ENCODE assay signal across 8 cellular contexts in genomic region chr4:86935499-86935832, GRCh38. TPM values are rescaled to one million over a fixed set of nuclear protein-coding genes. Genes with fewer than 3 reads are reported as not detected.
DNase-seq lines count a peak whose midpoint lies in the region; ATAC-seq and TF ChIP-seq lines count a peak whose summit lies in the region.

No MANE protein-coding gene starts in this region.

- no peaks in the 10 kb centered on the region for H3K9me3 ChIP-seq in HUES6 (ENCODE audit: control insufficient read depth, insufficient read depth, low read depth, low read length)
- no peaks in the 10 kb centered on the region for H3K9me3 ChIP-seq in skeletal muscle tissue (ENCODE audit: control insufficient read depth in 3 of 3, low read length in 3 of 3)

- no peaks in the 10 kb centered on the region for H3K36me3 ChIP-seq in HUES6 (ENCODE audit: control insufficient read depth, insufficient read depth, low read length)
- peaks cover 5 to 11% (median 5%) of the 10 kb centered on the region in 3 donors for H3K36me3 ChIP-seq in skeletal muscle tissue (ENCODE audit: control insufficient read depth in 3 of 3, insufficient read depth in 3 of 3, low read length in 3 of 3)

- H3K4me1 ChIP-seq in HUES6 (ENCODE audit: control insufficient read depth, insufficient read depth, low read length) (peaks cover 27% of the 10 kb centered on the region), skeletal muscle tissue (ENCODE audit: control insufficient read depth in 3 of 3, insufficient read depth in 3 of 3, low read length in 3 of 3) (peaks cover 14 to 37% (median 24%) of the 10 kb centered on the region in 3 donors)

- H3K27ac Mint-ChIP-seq in activated naive CD8-positive, alpha-beta T cell treated with anti-CD3 and anti-CD28 coated beads, Interleukin-2, amount 10 ng/mL, durations not matched to agents 7 days and 5 days = peak overlapping the region; percentile 92

- H3K27me3 Mint-ChIP-seq in activated naive CD8-positive, alpha-beta T cell treated with anti-CD3 and anti-CD28 coated beads, Interleukin-2, amount 10 ng/mL, durations not matched to agents 7 days and 5 days = no peaks in the 10 kb centered on the region

- POLR2A ChIA-PET in activated naive CD8-positive, alpha-beta T cell treated with anti-CD3 and anti-CD28 coated beads, Interleukin-2, amount 10 ng/mL, durations not matched to agents 7 days and 5 days (lab: Charles Lee) = interaction anchor here (0.8 to 2.9 kb wide), 8 partner anchors 13 to 183 kb away, joined by 3 to 111 read pairs (median 6); no protein-coding TSS in a partner anchor

- H3K4me1 Mint-ChIP-seq in activated naive CD8-positive, alpha-beta T cell treated with anti-CD3 and anti-CD28 coated beads, Interleukin-2, amount 10 ng/mL, durations not matched to agents 7 days and 5 days = peaks cover 38% of the 10 kb centered on the region

- peak overlapping the region; percentile 91 for H3K4me3 Mint-ChIP-seq in activated naive CD8-positive, alpha-beta T cell treated with anti-CD3 and anti-CD28 coated beads, Interleukin-2, amount 10 ng/mL, durations not matched to agents 7 days and 5 days

- peak overlapping the region; percentile 95 for H3K4me3 ChIP-seq in GM12864 (ENCODE audit: low read depth, low read length)
- H3K4me3 ChIP-seq in HUES6 (ENCODE audit: low read depth, low read length) = peak overlapping the region; percentile 90
- H3K4me3 ChIP-seq in skeletal muscle tissue (ENCODE audit: low read length in 3 of 3) = peak overlapping the region; percentile 91 to 93 (median 92)

- H3K36me3 Mint-ChIP-seq in activated naive CD8-positive, alpha-beta T cell treated with anti-CD3 and anti-CD28 coated beads, Interleukin-2, amount 10 ng/mL, durations not matched to agents 7 days and 5 days = peaks cover 7% of the 10 kb centered on the region

- H3K27me3 ChIP-seq in HUES6 (ENCODE audit: control insufficient read depth, insufficient read depth, low read length) (no peaks in the 10 kb centered on the region), skeletal muscle tissue (ENCODE audit: control insufficient read depth in 3 of 3, insufficient read depth in 3 of 3, low read length in 3 of 3) (no peaks in the 10 kb centered on the region)

- H3K9ac ChIP-seq in HUES6 (ENCODE audit: low read length) (peak overlapping the region; percentile 91), skeletal muscle tissue (ENCODE audit: low read depth in 1 of 3, low read length in 3 of 3) (peak overlapping the region; percentile 88 to 93 (median 92))

- no peak for TF ChIP-seq CTCF in GM12864 (IDR thresholded peaks at IDR 0.05; ENCODE audit: low read depth, low read length, missing control alignments)

- DNase-seq in GM12864 (ENCODE audit: low read depth) (no peak), hepatic stellate cell (ENCODE audit: low spot score) (peak; percentile 17), NCI-H1436 treated with DMSO at 0.1 percent for 48 hours (lab: John Stamatoyannopoulos, UW) (no peak), 8988T (no peak), iPS-NIHi7 (ENCODE audit: extremely low spot score) (no peak)
- DNase-seq in activated naive CD8-positive, alpha-beta T cell treated with anti-CD3 and anti-CD28 coated beads, Interleukin-2, amount 10 ng/mL, durations not matched to agents 7 days and 5 days = no peak

- ATAC-seq in activated naive CD8-positive, alpha-beta T cell treated with anti-CD3 and anti-CD28 coated beads, Interleukin-2, amount 10 ng/mL, durations not matched to agents 7 days and 5 days (ENCODE audit: low read depth) = peak; percentile 13

- H3K27ac ChIP-seq in HUES6 (ENCODE audit: low read depth, low read length) (peak overlapping the region; percentile 91), skeletal muscle tissue (ENCODE audit: low read depth, low read length) (peak overlapping the region; percentile 98)

- no peaks in the 10 kb centered on the region for H3K9me3 Mint-ChIP-seq in activated naive CD8-positive, alpha-beta T cell treated with anti-CD3 and anti-CD28 coated beads, Interleukin-2, amount 10 ng/mL, durations not matched to agents 7 days and 5 days

RNA-seq across cellular contexts. Expression of gene AFF1, which starts 0.7 kb away (rescaled TPM):
- total RNA-seq in activated naive CD8-positive, alpha-beta T cell treated with anti-CD3 and anti-CD28 coated beads, Interleukin-2, amount 10 ng/mL, durations not matched to agents 7 days and 5 days = 10 to 100 TPM; 57.1 to 62.5 TPM
- total RNA-seq in skeletal muscle tissue = 21.9 TPM

RNA-seq across cellular contexts. Expression of gene C4orf36, which starts 43.2 kb away (rescaled TPM):
- under 1 TPM in 1 of 2 experiments, not detected in 1; 0.44 TPM for total RNA-seq in activated naive CD8-positive, alpha-beta T cell treated with anti-CD3 and anti-CD28 coated beads, Interleukin-2, amount 10 ng/mL, durations not matched to agents 7 days and 5 days
- total RNA-seq in skeletal muscle tissue = not detected
